Comparison of ENCODE assay signal across 9 cellular contexts in the genomic region with DNA sequence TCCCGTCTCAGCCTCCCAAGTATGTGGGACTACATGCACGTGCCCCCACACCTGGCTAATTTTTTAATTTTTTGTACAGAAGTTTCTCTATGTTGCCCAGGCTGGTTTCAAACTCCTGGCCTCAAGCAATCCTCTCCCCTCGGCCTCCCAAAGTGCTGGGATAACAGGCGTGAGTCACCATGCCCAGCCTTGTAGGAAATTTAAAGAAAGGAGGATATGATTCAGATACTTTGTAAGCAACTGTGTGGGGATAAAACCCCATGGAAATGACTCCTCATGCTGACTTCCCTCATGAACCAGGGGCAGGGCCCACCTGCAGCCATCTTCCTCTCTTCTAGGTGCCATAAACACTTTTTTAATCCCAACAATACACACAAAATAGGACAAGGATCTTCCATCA. TPM values are rescaled to one million over a fixed set of nuclear protein-coding genes. Genes with fewer than 3 reads are reported as not detected.
DNase-seq lines count a peak whose midpoint lies in the region; ATAC-seq and TF ChIP-seq lines count a peak whose summit lies in the region.
"Had no signal": no experiment of that assay in that cellular context is flagged by ENCODE, and none has a peak within 500 bp of the region (broad histone marks: within the 10 kb centered on the region; RNA-seq: fewer than 3 reads in every experiment).

No MANE protein-coding gene starts in this region.

- intact Hi-C loops in Calu3 (cut with micrococcal nuclease; ENCODE audit: unreplicated experiment), result loop anchor here (5.0 kb wide), 1 partner anchor 121 kb away; no protein-coding TSS in a partner anchor

- H3K9me3 Mint-ChIP-seq in Calu3 (ENCODE audit: low read depth, unreplicated experiment), result no peaks in the 10 kb centered on the region
- peaks cover 3% of the 10 kb centered on the region for H3K9me3 Mint-ChIP-seq in activated naive CD8-positive, alpha-beta T cell treated with anti-CD3 and anti-CD28 coated beads, Interleukin-2, amount 10 ng/mL, durations not matched to agents 7 days and 5 days

- in situ Hi-C loops in GM13976 (cut with MboI; ENCODE audit: low sequenced_read_pairs, unreplicated experiment), result no loop called here

- H3K4me1 Mint-ChIP-seq in Calu3 (ENCODE audit: low read depth, unreplicated experiment), result peaks cover 68% of the 10 kb centered on the region
- peaks cover 46% of the 10 kb centered on the region for H3K4me1 Mint-ChIP-seq in activated naive CD8-positive, alpha-beta T cell treated with anti-CD3 and anti-CD28 coated beads, Interleukin-2, amount 10 ng/mL, durations not matched to agents 7 days and 5 days

- H3K4me3 Mint-ChIP-seq in Calu3 (ENCODE audit: low read depth, unreplicated experiment), result no peak overlapping the region
- H3K4me3 Mint-ChIP-seq in activated naive CD8-positive, alpha-beta T cell treated with anti-CD3 and anti-CD28 coated beads, Interleukin-2, amount 10 ng/mL, durations not matched to agents 7 days and 5 days, result peak overlapping the region; percentile 15

- DNase-seq in Calu3, result peak; percentile 4
- peak; percentile 12 for DNase-seq in MV-4-11 (lab: John Stamatoyannopoulos, UW)
- DNase-seq in activated naive CD8-positive, alpha-beta T cell treated with anti-CD3 and anti-CD28 coated beads, Interleukin-2, amount 10 ng/mL, durations not matched to agents 7 days and 5 days, result no peak
- peak; percentile 81 for DNase-seq in renal cortical epithelial cell (ENCODE audit: low read depth)
- DNase-seq in NCI-H1930 (lab: John Stamatoyannopoulos, UW), result no peak
- no peak for DNase-seq in GM13976 (ENCODE audit: low spot score)
- DNase-seq: adrenal gland, NCI-H774 had no signal

- no TSS peak for BruUV-seq in Calu3 (replicated peaks; lab: Mats Ljungman, UMichigan)

- peaks cover 6% of the 10 kb centered on the region for H3K36me3 Mint-ChIP-seq in Calu3 (ENCODE audit: insufficient read depth, unreplicated experiment)
- H3K36me3 Mint-ChIP-seq in activated naive CD8-positive, alpha-beta T cell treated with anti-CD3 and anti-CD28 coated beads, Interleukin-2, amount 10 ng/mL, durations not matched to agents 7 days and 5 days, result peaks cover 35% of the 10 kb centered on the region

- CTCF ChIA-PET in Calu3 (lab: Charles Lee), result no interaction called here

- peak overlapping the region; percentile 30 for H3K27ac Mint-ChIP-seq in Calu3 (ENCODE audit: unreplicated experiment)
- H3K27ac Mint-ChIP-seq in activated naive CD8-positive, alpha-beta T cell treated with anti-CD3 and anti-CD28 coated beads, Interleukin-2, amount 10 ng/mL, durations not matched to agents 7 days and 5 days, result peak overlapping the region; percentile 94

- POLR2A ChIA-PET in activated naive CD8-positive, alpha-beta T cell treated with anti-CD3 and anti-CD28 coated beads, Interleukin-2, amount 10 ng/mL, durations not matched to agents 7 days and 5 days (lab: Charles Lee), result no interaction called here

- no peaks in the 10 kb centered on the region for H3K27me3 Mint-ChIP-seq in Calu3 (ENCODE audit: unreplicated experiment)
- no peaks in the 10 kb centered on the region for H3K27me3 Mint-ChIP-seq in activated naive CD8-positive, alpha-beta T cell treated with anti-CD3 and anti-CD28 coated beads, Interleukin-2, amount 10 ng/mL, durations not matched to agents 7 days and 5 days

- ATAC-seq in activated naive CD8-positive, alpha-beta T cell treated with anti-CD3 and anti-CD28 coated beads, Interleukin-2, amount 10 ng/mL, durations not matched to agents 7 days and 5 days (ENCODE audit: low read depth), result no peak
- ATAC-seq in GM19397 (IDR thresholded peaks at IDR 0.05; ENCODE audit: unreplicated experiment), result no peak

- TF ChIP-seq CTCF in Calu3 (IDR thresholded peaks at IDR 0.05; ENCODE audit: unreplicated experiment), result no peak
- no peak for TF ChIP-seq CTCF in GM13976 (IDR thresholded peaks at IDR 0.05; ENCODE audit: borderline replicate concordance, control extremely low read depth, extremely low read depth, insufficient read depth, missing control alignments)

RNA-seq across cellular contexts. Expression of a gene that starts 50.2 kb away (rescaled TPM):
- total RNA-seq in Calu3 (2022) (1.5 and 1.9 TPM in 2 replicates), renal cortical epithelial cell (4.2 and 23.8 TPM in 2 replicates)
- 10 to 100 TPM; 81.1 to 88.7 TPM for total RNA-seq in activated naive CD8-positive, alpha-beta T cell treated with anti-CD3 and anti-CD28 coated beads, Interleukin-2, amount 10 ng/mL, durations not matched to agents 7 days and 5 days

Comparison
In these comparisons a context has a peak if more than half of its experiments do, and no peak if none do; other contexts are left out.
1. DNase-seq: peak in Calu3 (single experiment), MV-4-11 (single experiment) and renal cortical epithelial cell (single experiment); none in activated naive CD8-positive, alpha-beta T cell treated with anti-CD3 and anti-CD28 coated beads, Interleukin-2, amount 10 ng/mL, durations not matched to agents 7 days and 5 days (single experiment), NCI-H1930 (0 of 2) and GM13976 (single experiment).